15 cellular contexts compared by ENCODE assay signal in the genomic region with DNA sequence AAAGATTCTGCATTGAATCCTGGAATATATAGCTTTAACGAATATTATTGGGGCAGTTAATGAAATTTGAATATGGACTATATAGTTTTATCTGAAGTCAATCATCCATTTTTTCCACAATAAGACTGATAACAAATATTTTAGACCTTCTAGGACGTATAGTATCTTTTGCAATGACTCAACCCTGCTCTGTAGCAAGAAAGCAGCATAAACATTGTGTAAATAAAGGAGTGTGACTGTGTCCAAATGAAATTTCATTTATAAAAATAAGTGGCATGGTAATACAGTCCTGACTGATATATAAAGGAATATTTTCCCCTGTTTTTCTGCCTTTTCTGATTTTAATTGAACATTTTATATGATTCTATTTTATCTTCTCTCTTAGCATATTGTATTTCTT.
DNase-seq lines count a peak whose midpoint lies in the region; ATAC-seq and TF ChIP-seq lines count a peak whose summit lies in the region.
"Had no signal": no experiment of that assay in that cellular context is flagged by ENCODE, and none has a peak within 500 bp of the region (broad histone marks: within the 10 kb centered on the region; RNA-seq: fewer than 3 reads in every experiment).

No MANE protein-coding gene starts in this region.

- intact Hi-C loops in IMR-90 (cut with micrococcal nuclease), result loop anchor here (10.0 kb wide), 2 partner anchors 431 to 581 kb away; no protein-coding TSS in a partner anchor

- no peaks in the 10 kb centered on the region for H3K4me1 Mint-ChIP-seq in activated T-cell treated with anti-CD3 and anti-CD28 coated beads, Interleukin-2, amount 50 U/mL, for 72 hours (ENCODE audit: low read depth)
- H3K4me1 Mint-ChIP-seq: CD4-positive, CD25-positive, alpha-beta regulatory T cell; GM23338; H9 had no signal

- H3K9me3 Mint-ChIP-seq in activated T-cell treated with anti-CD3 and anti-CD28 coated beads, Interleukin-2, amount 50 U/mL, for 72 hours, result peaks cover 4 to 7% of the 10 kb centered on the region in 2 donors

- H3K4me3 Mint-ChIP-seq in activated T-cell treated with anti-CD3 and anti-CD28 coated beads, Interleukin-2, amount 50 U/mL, for 72 hours, result no peak overlapping the region
- H3K4me3 Mint-ChIP-seq: CD4-positive, CD25-positive, alpha-beta regulatory T cell; GM23338; H9 had no signal

- no peak overlapping the region for H4K91ac ChIP-seq in IMR-90 (ENCODE audit: insufficient read depth, low read depth, low read length)

- H2BK15ac ChIP-seq in IMR-90 (ENCODE audit: low read depth, low read length), result no peak overlapping the region

- no peak overlapping the region for H3K27ac ChIP-seq in IMR-90 (ENCODE audit: insufficient read depth, low read length)
- H3K27ac ChIP-seq: BLaER1 treated with 17β-estradiol and CSF1 and Interleukin-3, amounts not matched to agents 10 nM and 100 nM had no signal

- no peak overlapping the region for H3K56ac ChIP-seq in IMR-90 (ENCODE audit: extremely low read depth, insufficient read depth, low read length)

- peak; percentile 48 for DNase-seq in ELR (ENCODE audit: low read depth)
- DNase-seq in IMR-90, result peak; percentile 57
- DNase-seq in choroid plexus epithelial cell (ENCODE audit: low read depth), result peak; percentile 23
- peak; percentile 57 for DNase-seq in iris pigment epithelial cell (ENCODE audit: low read depth)
- no peak for DNase-seq in germinal center (ENCODE audit: low spot score)
- no peak for DNase-seq in RKO (ENCODE audit: low spot score)
- no peak for DNase-seq in activated T-cell treated with anti-CD3 and anti-CD28 coated beads, Interleukin-2, amount 50 U/mL, for 72 hours
- DNase-seq: ACHN; CD4-positive, CD25-positive, alpha-beta regulatory T cell; H9 had no signal

- no peak overlapping the region for H2BK120ac ChIP-seq in IMR-90 (ENCODE audit: low read depth, low read length)

- H3K18ac ChIP-seq in IMR-90 (ENCODE audit: low read depth, low read length), result no peak overlapping the region

- no peak overlapping the region for H3K14ac ChIP-seq in IMR-90 (replicated peaks; ENCODE audit: low read depth, low read length)

- no peak overlapping the region for H4K8ac ChIP-seq in IMR-90 (ENCODE audit: low read depth in 2 of 2, low read length in 2 of 2)

- H2BK20ac ChIP-seq in IMR-90 (ENCODE audit: low read depth, low read length), result no peak overlapping the region

- 0 out of 2 replicates have a peak, but pooled peaks cover 1% of the 10 kb centered on the region for H3K9me3 ChIP-seq in IMR-90 (ENCODE audit: control insufficient read depth, insufficient read depth, low read length)
- H3K9me3 ChIP-seq: BLaER1 treated with 17β-estradiol and CSF1 and Interleukin-3, amounts not matched to agents 10 nM and 100 nM had no signal

- H2BK5ac ChIP-seq in IMR-90 (ENCODE audit: low read depth, low read length, poor library complexity, severe bottlenecking), result no peak overlapping the region

- no peak overlapping the region for H4K5ac ChIP-seq in IMR-90 (ENCODE audit: low read depth, low read length)

- in situ Hi-C loops in IMR-90 (cut with MboI; ENCODE audit: low sequenced_read_pairs), result no loop called here

- no peaks in the 10 kb centered on the region for H3K36me3 Mint-ChIP-seq in activated T-cell treated with anti-CD3 and anti-CD28 coated beads, Interleukin-2, amount 50 U/mL, for 72 hours (ENCODE audit: insufficient read depth in 2 of 2)
- H3K36me3 Mint-ChIP-seq: CD4-positive, CD25-positive, alpha-beta regulatory T cell had no signal

- H3K27ac Mint-ChIP-seq in activated T-cell treated with anti-CD3 and anti-CD28 coated beads, Interleukin-2, amount 50 U/mL, for 72 hours, result no peak overlapping the region
- H3K27ac Mint-ChIP-seq: CD4-positive, CD25-positive, alpha-beta regulatory T cell; GM23338; H9 had no signal

- no peak overlapping the region for H3K23ac ChIP-seq in IMR-90 (ENCODE audit: low read depth, low read length)

- no peaks in the 10 kb centered on the region for H3K79me1 ChIP-seq in IMR-90 (ENCODE audit: low read depth in 1 of 2, low read length in 2 of 2)

- ATAC-seq in IMR-90 (ENCODE audit: low read depth) (peak; percentile 78), HG02588 (IDR thresholded peaks at IDR 0.05; ENCODE audit: unreplicated experiment) (no peak)
- no peak for ATAC-seq in activated T-cell treated with anti-CD3 and anti-CD28 coated beads, Interleukin-2, amount 50 U/mL, for 72 hours (replicated peaks in 1 of 2)
- ATAC-seq: GM12878, GM23338, HepG2 had no signal

- no CpG with 5 or more reads among the region's 2 CpGs for WGBS in IMR-90 (ENCODE audit: extremely low coverage in 2 of 2, insufficient read length in 1 of 2), 2 experiments

- H2AK5ac ChIP-seq in IMR-90 (ENCODE audit: low read depth, low read length), result no peak overlapping the region

- no peak overlapping the region for H3K9ac ChIP-seq in IMR-90 (ENCODE audit: low read depth, low read length)
- H3K9ac ChIP-seq: BLaER1 treated with 17β-estradiol and CSF1 and Interleukin-3, amounts not matched to agents 10 nM and 100 nM had no signal

- H3K27me3 Mint-ChIP-seq in activated T-cell treated with anti-CD3 and anti-CD28 coated beads, Interleukin-2, amount 50 U/mL, for 72 hours (ENCODE audit: low read depth), result no peaks in the 10 kb centered on the region
- H3K27me3 Mint-ChIP-seq: CD4-positive, CD25-positive, alpha-beta regulatory T cell had no signal

- no peak for TF ChIP-seq POLR2A in IMR-90 (IDR thresholded peaks at IDR 0.05; ENCODE audit: low read depth, low read length)

- no peak overlapping the region for H2AK9ac ChIP-seq in IMR-90 (replicated peaks; ENCODE audit: low read depth, low read length, poor library complexity)

- H2AFZ ChIP-seq in IMR-90 (replicated peaks; ENCODE audit: low read length, poor library complexity), result no peak overlapping the region
- H2AFZ ChIP-seq: GM23338 had no signal

- H4K20me1 ChIP-seq in IMR-90 (ENCODE audit: insufficient read depth, low read length), result no peaks in the 10 kb centered on the region
- H4K20me1 ChIP-seq: BLaER1 treated with 17β-estradiol and CSF1 and Interleukin-3, amounts not matched to agents 10 nM and 100 nM had no signal

- no peaks in the 10 kb centered on the region for H3K27me3 ChIP-seq in IMR-90 (ENCODE audit: control insufficient read depth, insufficient read depth, low read length)
- H3K27me3 ChIP-seq: BLaER1 treated with 17β-estradiol and CSF1 and Interleukin-3, amounts not matched to agents 10 nM and 100 nM had no signal

- peaks cover 2% of the 10 kb centered on the region; the same call in 1 of the 2 replicates for H3K4me1 ChIP-seq in IMR-90 (ENCODE audit: control insufficient read depth, insufficient read depth, low read length)

- no peak overlapping the region for H3K4me2 ChIP-seq in IMR-90 (ENCODE audit: low read depth, low read length)
- H3K4me2 ChIP-seq: BLaER1 treated with 17β-estradiol and CSF1 and Interleukin-3, amounts not matched to agents 10 nM and 100 nM; GM23338 had no signal

- H3K4me3 ChIP-seq in IMR-90 (ENCODE audit: insufficient read depth, low read depth, low read length) (no peak overlapping the region), choroid plexus epithelial cell (ENCODE audit: low read depth, low read length) (no peak overlapping the region)
- H3K4me3 ChIP-seq: BLaER1 treated with 17β-estradiol and CSF1 and Interleukin-3, amounts not matched to agents 10 nM and 100 nM; GM12878; GM23338 had no signal

- no peaks in the 10 kb centered on the region for H3K9me1 ChIP-seq in IMR-90 (ENCODE audit: insufficient read depth, low read length)

- TF ChIP-seq CTCF in IMR-90 (conservative IDR thresholded peaks at IDR 0.05; ENCODE audit: low read depth, low read length), result no peak
- no peak for TF ChIP-seq CTCF in choroid plexus epithelial cell (conservative IDR thresholded peaks at IDR 0.05; ENCODE audit: low read depth, low read length)

- no peaks in the 10 kb centered on the region for H3K36me3 ChIP-seq in IMR-90 (ENCODE audit: control insufficient read depth, insufficient read depth, low read length)
- H3K36me3 ChIP-seq: BLaER1 treated with 17β-estradiol and CSF1 and Interleukin-3, amounts not matched to agents 10 nM and 100 nM had no signal

- CTCF ChIA-PET in IMR-90 (lab: Yijun Ruan, JAX), result no interaction called here

- TF ChIP-seq RAD21 in IMR-90 (IDR thresholded peaks at IDR 0.05; ENCODE audit: low read length), result no peak

- POLR2A ChIA-PET in IMR-90 (lab: Charles Lee; ENCODE audit: unreplicated experiment), result no interaction called here

- no TSS peak for BruUV-seq in IMR-90 (replicated peaks; lab: Mats Ljungman, UMichigan)

- dilution Hi-C loops in IMR-90 (cut with HindIII; ENCODE audit: low sequenced_read_pairs, unreplicated experiment), result no loop called here

- H3K4ac ChIP-seq in IMR-90 (ENCODE audit: low read depth, low read length), result no peak overlapping the region

TF ChIP-seq in IMR-90, 13 proteins besides CTCF, POLR2A, EP300 and RAD21 (continues in another document):
- TF ChIP-seq, protein P1, sequence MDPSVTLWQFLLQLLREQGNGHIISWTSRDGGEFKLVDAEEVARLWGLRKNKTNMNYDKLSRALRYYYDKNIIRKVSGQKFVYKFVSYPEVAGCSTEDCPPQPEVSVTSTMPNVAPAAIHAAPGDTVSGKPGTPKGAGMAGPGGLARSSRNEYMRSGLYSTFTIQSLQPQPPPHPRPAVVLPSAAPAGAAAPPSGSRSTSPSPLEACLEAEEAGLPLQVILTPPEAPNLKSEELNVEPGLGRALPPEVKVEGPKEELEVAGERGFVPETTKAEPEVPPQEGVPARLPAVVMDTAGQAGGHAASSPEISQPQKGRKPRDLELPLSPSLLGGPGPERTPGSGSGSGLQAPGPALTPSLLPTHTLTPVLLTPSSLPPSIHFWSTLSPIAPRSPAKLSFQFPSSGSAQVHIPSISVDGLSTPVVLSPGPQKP (IDR thresholded peaks at IDR 0.05; ENCODE audit: borderline replicate concordance, low read depth, low read length), result no peak
- TF ChIP-seq CEBPB (IDR thresholded peaks at IDR 0.05; ENCODE audit: low read depth, low read length), result peak; percentile 78
- 0 out of 2 replicates have a peak, but pooled peaks have one; percentile 14 for TF ChIP-seq FOS (IDR thresholded peaks at IDR 0.05; ENCODE audit: low read depth, low read length)
- TF ChIP-seq NFE2L2 (IDR thresholded peaks at IDR 0.05; ENCODE audit: low read depth, low read length), result no peak
- no peak for TF ChIP-seq RCOR1 (IDR thresholded peaks at IDR 0.05; ENCODE audit: insufficient replicate concordance, low read length)
- no peak for TF ChIP-seq MAZ (IDR thresholded peaks at IDR 0.05; ENCODE audit: borderline replicate concordance, low read depth, low read length)
- no peak for TF ChIP-seq CHD1 (IDR thresholded peaks at IDR 0.05; ENCODE audit: low read depth, low read length)
- no peak for TF ChIP-seq SMC3 (IDR thresholded peaks at IDR 0.05; ENCODE audit: low read depth, low read length)
- TF ChIP-seq MXI1 (IDR thresholded peaks at IDR 0.05; ENCODE audit: borderline replicate concordance, low read depth, low read length), result no peak
- no peak for TF ChIP-seq BHLHE40 (IDR thresholded peaks at IDR 0.05; ENCODE audit: low read depth, low read length)
- no peak for TF ChIP-seq MAFK (IDR thresholded peaks at IDR 0.05; ENCODE audit: low read depth, low read length)
- TF ChIP-seq RFX5 (IDR thresholded peaks at IDR 0.05; ENCODE audit: low read depth, low read length), result no peak

Comparison
In these comparisons a context has a peak if more than half of its experiments do, and no peak if none do; other contexts are left out.
1. DNase-seq: peak in ELR (single experiment), IMR-90 (single experiment), choroid plexus epithelial cell (single experiment) and iris pigment epithelial cell (single experiment); none in germinal center (single experiment), RKO (single experiment) and activated T-cell treated with anti-CD3 and anti-CD28 coated beads, Interleukin-2, amount 50 U/mL, for 72 hours (0 of 2).